ENCODE assay signal across 8 cellular contexts in genomic region chr9:96651626-96652025, GRCh38. TPM values are rescaled to one million over a fixed set of nuclear protein-coding genes. Genes with fewer than 3 reads are reported as not detected.
DNase-seq lines count a peak whose midpoint lies in the region; ATAC-seq and TF ChIP-seq lines count a peak whose summit lies in the region.

No MANE protein-coding gene starts in this region.

- peaks cover 17% of the 10 kb centered on the region for H3K4me1 Mint-ChIP-seq in activated B cell treated with CpG ODN at 0.5 μM for 24 hours
- peaks cover 7% of the 10 kb centered on the region for H3K4me1 Mint-ChIP-seq in mesothelial cell of epicardium
- peaks cover 17% of the 10 kb centered on the region for H3K4me1 Mint-ChIP-seq in activated naive CD8-positive, alpha-beta T cell treated with anti-CD3 and anti-CD28 coated beads for 36 hours

- TF ChIP-seq CTCF in activated B cell treated with CpG ODN at 0.5 μM for 24 hours (IDR thresholded peaks at IDR 0.05) (no peak), mesothelial cell of epicardium (IDR thresholded peaks at IDR 0.05; ENCODE audit: unreplicated experiment) (peak; percentile 40), thyroid gland (IDR thresholded peaks at IDR 0.05) (peak in 1 of 6 experiments; percentile 15)

- H3K4me3 ChIP-seq in thyroid gland (replicated peaks in 1 of 3), result no peak overlapping the region

- POLR2A ChIA-PET in activated B cell treated with CpG ODN at 0.5 μM for 24 hours (lab: Charles Lee), result no interaction called here

- no peak for ATAC-seq in activated B cell treated with CpG ODN at 0.5 μM for 24 hours (ENCODE audit: low read depth)
- no peak for ATAC-seq in GM18498 (IDR thresholded peaks at IDR 0.05; ENCODE audit: unreplicated experiment)

- peaks cover 12 to 13% of the 10 kb centered on the region in 2 donors for H3K36me3 ChIP-seq in thyroid gland

- peaks cover 18 to 25% of the 10 kb centered on the region in 2 donors for H3K4me1 ChIP-seq in thyroid gland

- H3K36me3 Mint-ChIP-seq in activated B cell treated with CpG ODN at 0.5 μM for 24 hours (ENCODE audit: low read depth) (peaks cover 37% of the 10 kb centered on the region), mesothelial cell of epicardium (peaks cover 2% of the 10 kb centered on the region)
- no peaks in the 10 kb centered on the region for H3K36me3 Mint-ChIP-seq in activated naive CD8-positive, alpha-beta T cell treated with anti-CD3 and anti-CD28 coated beads for 36 hours

- TF ChIP-seq POLR2A in thyroid gland (IDR thresholded peaks at IDR 0.05), result no peak

- intact Hi-C loops in activated B cell treated with CpG ODN at 0.5 μM for 24 hours (cut with micrococcal nuclease) (loop anchor here (1.0 to 10.0 kb wide), 7 partner anchors 34 to 1927 kb away; partner anchors contain the start of genes AOPEP, CDC14B, ERCC6L2 and NCBP1), thyroid gland (cut with DNase I) (no loop called here)

- DNase-seq in EH (ENCODE audit: low read depth), result peak; percentile 45
- peak; percentile 11 for DNase-seq in LHCN-M2 (ENCODE audit: low read depth)
- no peak for DNase-seq in activated B cell treated with CpG ODN at 0.5 μM for 24 hours
- no peak for DNase-seq in mesothelial cell of epicardium (ENCODE audit: low spot score in 2 of 2, unreplicated experiment in 2 of 2)
- no peak for DNase-seq in thyroid gland
- DNase-seq in occipital lobe (lab: John Stamatoyannopoulos, UW), result no peak
- no peak for DNase-seq in activated naive CD8-positive, alpha-beta T cell treated with anti-CD3 and anti-CD28 coated beads for 36 hours

- CTCF ChIA-PET in activated B cell treated with CpG ODN at 0.5 μM for 24 hours (lab: Charles Lee), result no interaction called here

- H3K9me3 Mint-ChIP-seq in activated B cell treated with CpG ODN at 0.5 μM for 24 hours (no peaks in the 10 kb centered on the region), mesothelial cell of epicardium (no peaks in the 10 kb centered on the region)
- no peaks in the 10 kb centered on the region for H3K9me3 Mint-ChIP-seq in activated naive CD8-positive, alpha-beta T cell treated with anti-CD3 and anti-CD28 coated beads for 36 hours

- no peaks in the 10 kb centered on the region for H3K27me3 Mint-ChIP-seq in activated B cell treated with CpG ODN at 0.5 μM for 24 hours
- no peaks in the 10 kb centered on the region for H3K27me3 Mint-ChIP-seq in mesothelial cell of epicardium (ENCODE audit: low read depth)
- H3K27me3 Mint-ChIP-seq in activated naive CD8-positive, alpha-beta T cell treated with anti-CD3 and anti-CD28 coated beads for 36 hours, result no peaks in the 10 kb centered on the region

- no peaks in the 10 kb centered on the region for H3K27me3 ChIP-seq in thyroid gland

- peak overlapping the region; percentile 1 for H3K27ac Mint-ChIP-seq in activated B cell treated with CpG ODN at 0.5 μM for 24 hours
- H3K27ac Mint-ChIP-seq in mesothelial cell of epicardium, result peak overlapping the region; percentile 2
- H3K27ac Mint-ChIP-seq in activated naive CD8-positive, alpha-beta T cell treated with anti-CD3 and anti-CD28 coated beads for 36 hours, result no peak overlapping the region

- H3K27ac ChIP-seq in thyroid gland, result no peak overlapping the region

- H3K4me3 Mint-ChIP-seq in activated B cell treated with CpG ODN at 0.5 μM for 24 hours (no peak overlapping the region), mesothelial cell of epicardium (no peak overlapping the region)
- no peak overlapping the region for H3K4me3 Mint-ChIP-seq in activated naive CD8-positive, alpha-beta T cell treated with anti-CD3 and anti-CD28 coated beads for 36 hours

- H3K9me3 ChIP-seq in thyroid gland, result no peaks in the 10 kb centered on the region

RNA-seq across cellular contexts. Expression of gene PRXL2C, which starts 3.5 kb away (rescaled TPM):
- 11.2 and 14.6 TPM in 2 replicates for total RNA-seq in LHCN-M2 (2014; rRNA removed)
- 8.2 TPM for polyA plus RNA-seq in LHCN-M2 (2012)
- total RNA-seq in activated B cell treated with CpG ODN at 0.5 μM for 24 hours, result 11.7 and 12.6 TPM in 2 replicates
- total RNA-seq in mesothelial cell of epicardium, result 4.6 to 4.7 TPM (median 4.7 TPM) in 3 replicates
- 10 to 100 TPM; 16.7 to 25.6 (median 22.5) TPM for total RNA-seq in thyroid gland
- 5.1 TPM for total RNA-seq in occipital lobe
- total RNA-seq in activated naive CD8-positive, alpha-beta T cell treated with anti-CD3 and anti-CD28 coated beads for 36 hours, result 1 to 10 TPM; 4.1 to 4.2 TPM

RNA-seq across cellular contexts. Expression of gene CDC14B, which starts 32.0 kb away (rescaled TPM):
- total RNA-seq in LHCN-M2 (2014; rRNA removed), result 10.8 and 12.6 TPM in 2 replicates
- 4.8 TPM for polyA plus RNA-seq in LHCN-M2 (2012)
- total RNA-seq in activated B cell treated with CpG ODN at 0.5 μM for 24 hours, result 1.3 and 2.5 TPM in 2 replicates
- total RNA-seq in mesothelial cell of epicardium, result 39.0 to 40.1 TPM (median 39.3 TPM) in 3 replicates
- 10 to 100 TPM; 39.7 to 87.4 (median 56.3) TPM for total RNA-seq in thyroid gland
- 25.3 TPM for total RNA-seq in occipital lobe
- under 1 TPM; 0.56 to 0.70 TPM for total RNA-seq in activated naive CD8-positive, alpha-beta T cell treated with anti-CD3 and anti-CD28 coated beads for 36 hours

Comparison
In these comparisons a context has a peak if more than half of its experiments do, and no peak if none do; other contexts are left out.
1. DNase-seq: peak in EH (single experiment) and LHCN-M2 (single experiment); none in activated B cell treated with CpG ODN at 0.5 μM for 24 hours (single experiment), mesothelial cell of epicardium (0 of 2), thyroid gland (0 of 2), occipital lobe (single experiment) and activated naive CD8-positive, alpha-beta T cell treated with anti-CD3 and anti-CD28 coated beads for 36 hours (single experiment).